Comparison of ENCODE assay signal across 24 cellular contexts in genomic region chr1:177246710-177247588, GRCh38.
DNase-seq lines count a peak whose midpoint lies in the region; ATAC-seq and TF ChIP-seq lines count a peak whose summit lies in the region.
"Had no signal": no experiment of that assay in that cellular context is flagged by ENCODE, and none has a peak within 500 bp of the region (broad histone marks: within the 10 kb centered on the region; RNA-seq: fewer than 3 reads in every experiment).

No MANE protein-coding gene starts in this region.

- POLR2A ChIA-PET in SK-N-SH (lab: Yijun Ruan, JAX), result no interaction called here
- POLR2A ChIA-PET in naive thymus-derived CD4-positive, alpha-beta T cell (lab: Charles Lee), result no interaction called here

- peaks cover 8% of the 10 kb centered on the region for H3K27me3 Mint-ChIP-seq in mesothelial cell of epicardium (ENCODE audit: low read depth)
- no peaks in the 10 kb centered on the region for H3K27me3 Mint-ChIP-seq in naive thymus-derived CD4-positive, alpha-beta T cell

- no peak overlapping the region for H2AFZ ChIP-seq in SK-N-SH (ENCODE audit: low read depth)

- no peaks in the 10 kb centered on the region for H3K79me2 ChIP-seq in SK-N-SH (ENCODE audit: insufficient read depth)

- intact Hi-C loops in tibial artery (cut with DNase I; ENCODE audit: low total_unique reads), result no loop called here
- intact Hi-C loops in naive thymus-derived CD4-positive, alpha-beta T cell (cut with micrococcal nuclease), result no loop called here

- H3K4me2 ChIP-seq in SK-N-SH, result no peak overlapping the region

- no peak for TF ChIP-seq EP300 in SK-N-SH (IDR thresholded peaks at IDR 0.05; ENCODE audit: borderline replicate concordance in 1 of 2, low read depth in 1 of 2, low read length in 1 of 2)

- H3K27me3 ChIP-seq in SK-N-SH (ENCODE audit: insufficient read depth) (no peaks in the 10 kb centered on the region), tibial artery (no peaks in the 10 kb centered on the region)
- H3K27me3 ChIP-seq in naive thymus-derived CD4-positive, alpha-beta T cell (ENCODE audit: control insufficient read depth in 2 of 2, insufficient read depth in 2 of 2, low read length in 2 of 2), result no peaks in the 10 kb centered on the region
- H3K27me3 ChIP-seq: upper lobe of right lung had no signal

- H3F3A ChIP-seq in SK-N-SH (replicated peaks; ENCODE audit: insufficient read depth), result no peaks in the 10 kb centered on the region

- no peak overlapping the region for H3K9ac ChIP-seq in SK-N-SH

- DNase-seq in SK-N-SH, result no peak
- no peak for DNase-seq in coronary artery (ENCODE audit: low spot score)
- DNase-seq in mesothelial cell of epicardium (ENCODE audit: low spot score in 2 of 2, unreplicated experiment in 2 of 2), result no peak
- DNase-seq in tibial artery, result no peak
- no peak for DNase-seq in left lobe of liver (ENCODE audit: low spot score)
- no peak for DNase-seq in naive thymus-derived CD4-positive, alpha-beta T cell
- DNase-seq in HUDEP-2 (lab: John Stamatoyannopoulos, UW; ENCODE audit: unreplicated experiment in 76 of 76), result no peak
- DNase-seq: 8988T; activated CD4-positive, alpha-beta T cell treated with anti-CD3 and anti-CD28 coated beads, Interleukin-2, amount 50 U/mL, for 1 hour; activated gamma-delta T cell treated with Interleukin-2 at 50 U/mL for 16 hours; Calu3; cortex of kidney; NCI-H1417 treated with DMSO at 0.1 percent for 48 hours; NCI-H2171; NCI-H748 treated with DMSO at 0.1 percent for 48 hours; nucleus accumbens; OCI-M1; right cardiac atrium; SHP77; stimulated activated CD4-positive, alpha-beta T cell treated with anti-CD3 and anti-CD28 coated beads, Interleukin-1b, Interleukin-23, amount 100 ng/mL, for 48 hours; stimulated activated naive CD8-positive, alpha-beta T cell treated with anti-CD3 and anti-CD28 coated beads, Interleukin-15, Interleukin-2, amounts not matched to agents 100 U/mL and 50 U/mL, for 24 hours; T-helper 1 cell; upper lobe of right lung had no signal

- ATAC-seq in SK-N-SH treated with all-trans-retinoic acid at 6 μM for 48 hours, result no peak
- no peak for ATAC-seq in left lobe of liver
- ATAC-seq in naive thymus-derived CD4-positive, alpha-beta T cell, result no peak
- ATAC-seq: right cardiac atrium; stimulated activated naive CD8-positive, alpha-beta T cell treated with anti-CD3 and anti-CD28 coated beads, Interleukin-15, Interleukin-2, amounts not matched to agents 100 U/mL and 50 U/mL, for 24 hours; upper lobe of right lung had no signal

- peak overlapping the region; percentile 4 for H3K27ac Mint-ChIP-seq in mesothelial cell of epicardium
- H3K27ac Mint-ChIP-seq in naive thymus-derived CD4-positive, alpha-beta T cell, result no peak overlapping the region

- H3K27ac ChIP-seq in SK-N-SH (ENCODE audit: low read depth in 2 of 2, low read length in 1 of 2), result no peak overlapping the region
- peak overlapping the region; percentile 48 to 67 for H3K27ac ChIP-seq in coronary artery
- H3K27ac ChIP-seq in tibial artery, result peak overlapping the region; percentile 36 to 61
- no peak overlapping the region for H3K27ac ChIP-seq in naive thymus-derived CD4-positive, alpha-beta T cell (ENCODE audit: low read depth, low read length)
- H3K27ac ChIP-seq: upper lobe of right lung had no signal

- no peaks in the 10 kb centered on the region for H3K9me2 ChIP-seq in SK-N-SH

- CTCF ChIA-PET in SK-N-SH (lab: Yijun Ruan, JAX), result interaction anchor here (0.7 to 1.2 kb wide), 2 partner anchors 10 to 65 kb away, joined by 3 to 4 read pairs; no protein-coding TSS in a partner anchor
- CTCF ChIA-PET in naive thymus-derived CD4-positive, alpha-beta T cell (lab: Charles Lee), result no interaction called here

- H3K36me3 Mint-ChIP-seq in mesothelial cell of epicardium, result no peaks in the 10 kb centered on the region
- H3K36me3 Mint-ChIP-seq in naive thymus-derived CD4-positive, alpha-beta T cell, result no peaks in the 10 kb centered on the region

- H3K36me3 ChIP-seq in SK-N-SH (replicated peaks in 1 of 2; ENCODE audit: control insufficient read depth in 1 of 2, insufficient read depth in 2 of 2, low read length in 1 of 2), result peaks cover 0 to 3% of the 10 kb centered on the region in 2 experiments
- no peaks in the 10 kb centered on the region for H3K36me3 ChIP-seq in tibial artery
- H3K36me3 ChIP-seq in naive thymus-derived CD4-positive, alpha-beta T cell (ENCODE audit: control insufficient read depth in 2 of 3, insufficient read depth in 3 of 3, low read length in 3 of 3), result no peaks in the 10 kb centered on the region
- H3K36me3 ChIP-seq: upper lobe of right lung had no signal

- H3K4me1 ChIP-seq in SK-N-SH (ENCODE audit: control insufficient read depth in 1 of 2, insufficient read depth in 2 of 2, low read depth in 1 of 2, low read length in 1 of 2), result peaks cover 0 to 10% of the 10 kb centered on the region in 2 experiments; a peak in 1 of 4 replicates
- H3K4me1 ChIP-seq in tibial artery, result peaks cover 0 to 36% (median 13%) of the 10 kb centered on the region in 4 donors
- H3K4me1 ChIP-seq in naive thymus-derived CD4-positive, alpha-beta T cell (ENCODE audit: control insufficient read depth in 2 of 2, insufficient read depth in 2 of 2, low read length in 2 of 2), result no peaks in the 10 kb centered on the region

- no peak for TF ChIP-seq CTCF in SK-N-SH (IDR thresholded peaks at IDR 0.05)
- TF ChIP-seq CTCF in coronary artery (IDR thresholded peaks at IDR 0.05), result no peak
- TF ChIP-seq CTCF in mesothelial cell of epicardium (IDR thresholded peaks at IDR 0.05; ENCODE audit: unreplicated experiment), result no peak
- no peak for TF ChIP-seq CTCF in tibial artery (IDR thresholded peaks at IDR 0.05)

- H3K4me1 Mint-ChIP-seq in mesothelial cell of epicardium, result peaks cover 21% of the 10 kb centered on the region
- no peaks in the 10 kb centered on the region for H3K4me1 Mint-ChIP-seq in naive thymus-derived CD4-positive, alpha-beta T cell

- no peak overlapping the region for H3K4me3 Mint-ChIP-seq in mesothelial cell of epicardium
- no peak overlapping the region for H3K4me3 Mint-ChIP-seq in naive thymus-derived CD4-positive, alpha-beta T cell

- H3K9me3 ChIP-seq in SK-N-SH (no peaks in the 10 kb centered on the region), tibial artery (no peaks in the 10 kb centered on the region)
- H3K9me3 ChIP-seq in naive thymus-derived CD4-positive, alpha-beta T cell (ENCODE audit: control insufficient read depth in 2 of 3, low read length in 3 of 3), result no peaks in the 10 kb centered on the region
- H3K9me3 ChIP-seq: upper lobe of right lung had no signal

- WGBS in SK-N-SH (ENCODE audit: low lambda C conversion rate), result 56% methylated on average over 4 of the region's 4 CpGs

- no peak for TF ChIP-seq RAD21 in SK-N-SH (IDR thresholded peaks at IDR 0.05; ENCODE audit: low read length)

- H3K4me3 ChIP-seq in SK-N-SH (ENCODE audit: low read depth in 2 of 2, low read length in 1 of 2), result no peak overlapping the region
- peak overlapping the region; percentile 51 for H3K4me3 ChIP-seq in coronary artery
- peak overlapping the region; percentile 1 to 15 for H3K4me3 ChIP-seq in tibial artery
- no peak overlapping the region for H3K4me3 ChIP-seq in naive thymus-derived CD4-positive, alpha-beta T cell (ENCODE audit: low read length)
- H3K4me3 ChIP-seq: upper lobe of right lung had no signal

- H4K20me1 ChIP-seq in SK-N-SH (ENCODE audit: insufficient read depth), result no peaks in the 10 kb centered on the region

- no peaks in the 10 kb centered on the region for H3K9me3 Mint-ChIP-seq in mesothelial cell of epicardium
- peaks cover 0 to 19% (median 6%) of the 10 kb centered on the region in 11 donors for H3K9me3 Mint-ChIP-seq in naive thymus-derived CD4-positive, alpha-beta T cell

TF ChIP-seq in SK-N-SH treated with all-trans-retinoic acid at 6 μM for 48 hours, 23 proteins besides CTCF, POLR2A, EP300 and RAD21:
- TF ChIP-seq, protein P1, sequence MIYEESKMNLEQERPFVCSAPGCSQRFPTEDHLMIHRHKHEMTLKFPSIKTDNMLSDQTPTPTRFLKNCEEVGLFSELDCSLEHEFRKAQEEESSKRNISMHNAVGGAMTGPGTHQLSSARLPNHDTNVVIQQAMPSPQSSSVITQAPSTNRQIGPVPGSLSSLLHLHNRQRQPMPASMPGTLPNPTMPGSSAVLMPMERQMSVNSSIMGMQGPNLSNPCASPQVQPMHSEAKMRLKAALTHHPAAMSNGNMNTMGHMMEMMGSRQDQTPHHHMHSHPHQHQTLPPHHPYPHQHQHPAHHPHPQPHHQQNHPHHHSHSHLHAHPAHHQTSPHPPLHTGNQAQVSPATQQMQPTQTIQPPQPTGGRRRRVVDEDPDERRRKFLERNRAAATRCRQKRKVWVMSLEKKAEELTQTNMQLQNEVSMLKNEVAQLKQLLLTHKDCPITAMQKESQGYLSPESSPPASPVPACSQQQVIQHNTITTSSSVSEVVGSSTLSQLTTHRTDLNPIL (CRISPR knock-in tag; IDR thresholded peaks at IDR 0.05; ENCODE audit: low read depth), result no peak
- TF ChIP-seq ISL1 (CRISPR knock-in tag; IDR thresholded peaks at IDR 0.05), result peak; percentile 57

TF ChIP-seq in SK-N-SH, 30 proteins besides CTCF, POLR2A, EP300 and RAD21 (continues in another document):
- TF ChIP-seq EZH2phosphoT487 (IDR thresholded peaks at IDR 0.05; ENCODE audit: borderline replicate concordance, low read depth), result no peak
- TF ChIP-seq NRF1 (IDR thresholded peaks at IDR 0.05; ENCODE audit: low read depth, low read length), result no peak
- no peak for TF ChIP-seq TAF1 (IDR thresholded peaks at IDR 0.05; ENCODE audit: borderline replicate concordance, low read depth, low read length)
- no peak for TF ChIP-seq FOXM1 (IDR thresholded peaks at IDR 0.05; ENCODE audit: low read depth)
- TF ChIP-seq PBX3 (IDR thresholded peaks at IDR 0.05), result no peak
- no peak for TF ChIP-seq RCOR1 (IDR thresholded peaks at IDR 0.05; ENCODE audit: low read length)

Comparison
In these comparisons a context has a peak if more than half of its experiments do, and no peak if none do; other contexts are left out.
1. H3K27ac ChIP-seq: peak in coronary artery (2 of 2) and tibial artery (2 of 2); none in SK-N-SH (0 of 2) and naive thymus-derived CD4-positive, alpha-beta T cell (single experiment).
2. H3K4me3 ChIP-seq: peak in coronary artery (single experiment) and tibial artery (2 of 2); none in SK-N-SH (0 of 2) and naive thymus-derived CD4-positive, alpha-beta T cell (single experiment).